Comparison of ENCODE assay signal across 1 cellular context in the genomic region with DNA sequence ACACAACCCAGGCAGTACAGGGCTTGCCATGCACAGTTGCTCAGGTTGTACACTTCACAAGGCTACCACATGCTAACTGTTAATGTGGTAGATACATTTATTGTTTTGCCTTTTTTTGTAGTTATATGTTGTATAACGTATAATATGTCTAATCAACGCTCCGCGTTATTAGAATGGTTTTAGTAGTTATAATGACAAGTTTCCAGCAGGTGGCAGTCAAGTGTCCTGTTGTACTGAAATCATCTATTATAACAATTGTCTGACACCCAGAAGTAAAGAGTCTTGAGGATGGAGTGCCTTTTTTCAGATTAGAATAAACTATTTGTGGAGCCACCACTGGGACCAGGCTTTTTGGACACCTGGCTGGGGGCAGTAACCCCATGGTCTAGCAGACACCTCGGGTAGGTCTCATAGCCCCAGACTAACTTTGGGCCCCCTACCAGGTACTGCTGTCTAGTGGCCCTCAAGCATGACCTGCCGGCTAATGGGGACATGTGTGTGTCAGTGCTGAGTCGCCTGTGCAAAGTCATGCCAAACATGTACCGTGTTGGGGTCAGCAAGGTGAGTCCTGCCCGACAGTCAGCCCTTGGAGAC.
TF ChIP-seq lines count a peak whose summit lies in the region.

No MANE protein-coding gene starts in this region.

TF ChIP-seq in K562, 482 proteins besides CTCF, POLR2A, EP300 and RAD21:
- no peak for TF ChIP-seq SFPQ (IDR thresholded peaks at IDR 0.05; ENCODE audit: low read depth, low read length)
- TF ChIP-seq, protein P1, sequence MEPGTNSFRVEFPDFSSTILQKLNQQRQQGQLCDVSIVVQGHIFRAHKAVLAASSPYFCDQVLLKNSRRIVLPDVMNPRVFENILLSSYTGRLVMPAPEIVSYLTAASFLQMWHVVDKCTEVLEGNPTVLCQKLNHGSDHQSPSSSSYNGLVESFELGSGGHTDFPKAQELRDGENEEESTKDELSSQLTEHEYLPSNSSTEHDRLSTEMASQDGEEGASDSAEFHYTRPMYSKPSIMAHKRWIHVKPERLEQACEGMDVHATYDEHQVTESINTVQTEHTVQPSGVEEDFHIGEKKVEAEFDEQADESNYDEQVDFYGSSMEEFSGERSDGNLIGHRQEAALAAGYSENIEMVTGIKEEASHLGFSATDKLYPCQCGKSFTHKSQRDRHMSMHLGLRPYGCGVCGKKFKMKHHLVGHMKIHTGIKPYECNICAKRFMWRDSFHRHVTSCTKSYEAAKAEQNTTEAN (CRISPR knock-in tag; IDR thresholded peaks at IDR 0.05): no peak
- TF ChIP-seq TSC22D4 (tag; IDR thresholded peaks at IDR 0.05): no peak
- TF ChIP-seq ZNF76 (CRISPR knock-in tag; IDR thresholded peaks at IDR 0.05; ENCODE audit: borderline replicate concordance): no peak
- no peak for TF ChIP-seq HNRNPUL1 (IDR thresholded peaks at IDR 0.05; ENCODE audit: low read length)
- TF ChIP-seq SMC3 (conservative IDR thresholded peaks at IDR 0.05; ENCODE audit: insufficient read depth, low read depth, low read length): peak; percentile 21; the same call in 1 of the 2 replicates
- no peak for TF ChIP-seq WHSC1 (IDR thresholded peaks at IDR 0.05; ENCODE audit: low read length)
- TF ChIP-seq, protein P2, sequence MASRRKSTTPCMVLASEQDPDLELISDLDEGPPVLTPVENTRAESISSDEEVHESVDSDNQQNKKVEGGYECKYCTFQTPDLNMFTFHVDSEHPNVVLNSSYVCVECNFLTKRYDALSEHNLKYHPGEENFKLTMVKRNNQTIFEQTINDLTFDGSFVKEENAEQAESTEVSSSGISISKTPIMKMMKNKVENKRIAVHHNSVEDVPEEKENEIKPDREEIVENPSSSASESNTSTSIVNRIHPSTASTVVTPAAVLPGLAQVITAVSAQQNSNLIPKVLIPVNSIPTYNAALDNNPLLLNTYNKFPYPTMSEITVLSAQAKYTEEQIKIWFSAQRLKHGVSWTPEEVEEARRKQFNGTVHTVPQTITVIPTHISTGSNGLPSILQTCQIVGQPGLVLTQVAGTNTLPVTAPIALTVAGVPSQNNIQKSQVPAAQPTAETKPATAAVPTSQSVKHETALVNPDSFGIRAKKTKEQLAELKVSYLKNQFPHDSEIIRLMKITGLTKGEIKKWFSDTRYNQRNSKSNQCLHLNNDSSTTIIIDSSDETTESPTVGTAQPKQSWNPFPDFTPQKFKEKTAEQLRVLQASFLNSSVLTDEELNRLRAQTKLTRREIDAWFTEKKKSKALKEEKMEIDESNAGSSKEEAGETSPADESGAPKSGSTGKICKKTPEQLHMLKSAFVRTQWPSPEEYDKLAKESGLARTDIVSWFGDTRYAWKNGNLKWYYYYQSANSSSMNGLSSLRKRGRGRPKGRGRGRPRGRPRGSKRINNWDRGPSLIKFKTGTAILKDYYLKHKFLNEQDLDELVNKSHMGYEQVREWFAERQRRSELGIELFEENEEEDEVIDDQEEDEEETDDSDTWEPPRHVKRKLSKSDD (conservative IDR thresholded peaks at IDR 0.05; ENCODE audit: low read length): no peak
- TF ChIP-seq TAF15 (IDR thresholded peaks at IDR 0.05; ENCODE audit: low read depth, low read length): no peak
- no peak for TF ChIP-seq ZNF24 (IDR thresholded peaks at IDR 0.05)
- TF ChIP-seq PKNOX1 (IDR thresholded peaks at IDR 0.05): 0 out of 2 replicates have a peak, but pooled peaks have one; percentile 25
- TF ChIP-seq FIP1L1 (IDR thresholded peaks at IDR 0.05; ENCODE audit: low read depth, low read length, poor library complexity, severe bottlenecking): no peak
- TF ChIP-seq ZNF224 (CRISPR knock-in tag; IDR thresholded peaks at IDR 0.05): no peak
- 0 out of 2 replicates have a peak, but pooled peaks have one; percentile 19 for TF ChIP-seq DEAF1 (CRISPR knock-in tag; IDR thresholded peaks at IDR 0.05)
- no peak for TF ChIP-seq RAD51 (IDR thresholded peaks at IDR 0.05; ENCODE audit: borderline replicate concordance, low read depth)
- peak; percentile 13 for TF ChIP-seq MEIS2 (IDR thresholded peaks at IDR 0.05; ENCODE audit: partially characterized antibody)
- TF ChIP-seq TARDBP (IDR thresholded peaks at IDR 0.05): no peak
- TF ChIP-seq U2AF1 (optimal IDR thresholded peaks at IDR 0.05; ENCODE audit: low read depth, low read length): no peak
- TF ChIP-seq YBX1 (IDR thresholded peaks at IDR 0.05): no peak
- TF ChIP-seq FOXA1 (IDR thresholded peaks at IDR 0.05; ENCODE audit: borderline replicate concordance): no peak
- TF ChIP-seq TEAD2 (tag; IDR thresholded peaks at IDR 0.05): no peak
- TF ChIP-seq, protein P3, sequence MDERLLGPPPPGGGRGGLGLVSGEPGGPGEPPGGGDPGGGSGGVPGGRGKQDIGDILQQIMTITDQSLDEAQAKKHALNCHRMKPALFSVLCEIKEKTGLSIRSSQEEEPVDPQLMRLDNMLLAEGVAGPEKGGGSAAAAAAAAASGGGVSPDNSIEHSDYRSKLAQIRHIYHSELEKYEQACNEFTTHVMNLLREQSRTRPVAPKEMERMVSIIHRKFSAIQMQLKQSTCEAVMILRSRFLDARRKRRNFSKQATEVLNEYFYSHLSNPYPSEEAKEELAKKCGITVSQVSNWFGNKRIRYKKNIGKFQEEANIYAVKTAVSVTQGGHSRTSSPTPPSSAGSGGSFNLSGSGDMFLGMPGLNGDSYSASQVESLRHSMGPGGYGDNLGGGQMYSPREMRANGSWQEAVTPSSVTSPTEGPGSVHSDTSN (CRISPR knock-in tag; IDR thresholded peaks at IDR 0.05; ENCODE audit: low read depth): no peak
- TF ChIP-seq, protein P3 (tag; conservative IDR thresholded peaks at IDR 0.05; ENCODE audit: low read depth): peak; percentile 49
- no peak for TF ChIP-seq ZNF584 (CRISPR knock-in tag; IDR thresholded peaks at IDR 0.05; ENCODE audit: low read depth)
- no peak for TF ChIP-seq PCBP2 (IDR thresholded peaks at IDR 0.05; ENCODE audit: low read depth, low read length, poor library complexity, severe bottlenecking)
